Comparison of ENCODE assay signal across 10 cellular contexts in genomic region chrX:53715336-53715924, GRCh38. TPM values are rescaled to one million over a fixed set of nuclear protein-coding genes. Genes with fewer than 3 reads are reported as not detected.
DNase-seq lines count a peak whose midpoint lies in the region; ATAC-seq, FAIRE-seq and TF ChIP-seq lines count a peak whose summit lies in the region.
"Had no signal": no experiment of that assay in that cellular context is flagged by ENCODE, and none has a peak within 500 bp of the region (broad histone marks: within the 10 kb centered on the region; RNA-seq: fewer than 3 reads in every experiment).

No MANE protein-coding gene starts in this region.

- FAIRE-seq in urothelium cell line (lab: Jason Lieb, UNC), result no peak

- H3K36me3 ChIP-seq in mammary epithelial cell (ENCODE audit: insufficient read depth, low read length) (no peaks in the 10 kb centered on the region), breast epithelium (no peaks in the 10 kb centered on the region), left lung (no peaks in the 10 kb centered on the region)
- H3K36me3 ChIP-seq: tibial artery had no signal

- CTCF ChIA-PET in mammary epithelial cell (lab: Charles Lee; ENCODE audit: low non-redundant PET), result no interaction called here

- no peak for DNase-seq in mammary epithelial cell
- DNase-seq in breast epithelium (ENCODE audit: low spot score in 2 of 2), result no peak
- peak; percentile 4 for DNase-seq in NCI-H226
- DNase-seq in central memory CD8-positive, alpha-beta T cell (ENCODE audit: low spot score in 2 of 2), result no peak
- DNase-seq in urothelium cell line (ENCODE audit: low spot score), result peak; percentile 8
- no peak for DNase-seq in NCI-H1048 (lab: John Stamatoyannopoulos, UW)
- no peak for DNase-seq in left lung
- DNase-seq: NCI-H510A treated with DMSO at 0.1 percent for 48 hours, tibial artery had no signal

- peaks cover 38% of the 10 kb centered on the region for H3K4me1 Mint-ChIP-seq in central memory CD8-positive, alpha-beta T cell

- H3K4me3 ChIP-seq in mammary epithelial cell (replicated peaks in 1 of 3; ENCODE audit: insufficient read depth in 1 of 3, low read depth in 2 of 3, low read length in 3 of 3) (no peak overlapping the region), breast epithelium (no peak overlapping the region), left lung (no peak overlapping the region)
- H3K4me3 ChIP-seq: tibial artery had no signal

- H3K4me1 ChIP-seq in mammary epithelial cell (ENCODE audit: insufficient read depth, low read length) (peaks cover 40% of the 10 kb centered on the region), breast epithelium (peaks cover 0 to 10% of the 10 kb centered on the region in 2 donors), left lung (no peaks in the 10 kb centered on the region)

- H3K9me3 Mint-ChIP-seq in central memory CD8-positive, alpha-beta T cell, result no peaks in the 10 kb centered on the region

- H3K27me3 ChIP-seq in mammary epithelial cell (ENCODE audit: insufficient read depth, low read length), result no peaks in the 10 kb centered on the region
- H3K27me3 ChIP-seq in breast epithelium, result peaks cover 0 to 6% of the 10 kb centered on the region in 2 donors
- no peaks in the 10 kb centered on the region for H3K27me3 ChIP-seq in left lung
- H3K27me3 ChIP-seq: tibial artery had no signal

- H3K4me3 Mint-ChIP-seq in central memory CD8-positive, alpha-beta T cell, result peak overlapping the region; percentile 80

- H4K20me1 ChIP-seq in mammary epithelial cell (ENCODE audit: insufficient read depth, low read length), result no peaks in the 10 kb centered on the region

- no peak for ATAC-seq in central memory CD8-positive, alpha-beta T cell (replicated peaks; ENCODE audit: extremely low read depth, poor library complexity, severe bottlenecking)
- ATAC-seq in left lung (no peak), GM19455 (IDR thresholded peaks at IDR 0.05; ENCODE audit: unreplicated experiment) (no peak)

- in situ Hi-C loops in mammary epithelial cell (cut with MboI; ENCODE audit: low sequenced_read_pairs in 2 of 2), result no loop called here

- H3K79me2 ChIP-seq in mammary epithelial cell (ENCODE audit: insufficient read depth, low read length), result no peaks in the 10 kb centered on the region

- peak overlapping the region; percentile 47 for H2AFZ ChIP-seq in mammary epithelial cell (ENCODE audit: low read depth, low read length)

- no peak for TF ChIP-seq POLR2A in breast epithelium (IDR thresholded peaks at IDR 0.05)

- H3K27ac Mint-ChIP-seq in central memory CD8-positive, alpha-beta T cell (ENCODE audit: low read depth), result peak overlapping the region; percentile 92

- BruUV-seq in mammary epithelial cell (replicated peaks; lab: Mats Ljungman, UMichigan), result no TSS peak

- TF ChIP-seq CTCF in mammary epithelial cell (conservative IDR thresholded peaks at IDR 0.05 in 1 of 2, IDR thresholded peaks at IDR 0.05 in 1 of 2; ENCODE audit: extremely low read depth in 1 of 2, insufficient read depth in 1 of 2, low read depth in 1 of 2, low read length in 2 of 2) (no peak), breast epithelium (IDR thresholded peaks at IDR 0.05) (no peak), left lung (IDR thresholded peaks at IDR 0.05) (no peak)

- H3K27ac ChIP-seq in mammary epithelial cell (ENCODE audit: insufficient read depth, low read depth, low read length) (peak overlapping the region; percentile 22), breast epithelium (no peak overlapping the region), left lung (no peak overlapping the region)
- H3K27ac ChIP-seq: tibial artery had no signal

- intact Hi-C loops in mammary epithelial cell (cut with micrococcal nuclease), result loop anchor here (1.0 to 2.0 kb wide), 2 partner anchors 11 to 29 kb away; partner anchors contain the start of gene HUWE1
- intact Hi-C loops in breast epithelium (cut with DNase I; ENCODE audit: low total_unique reads), result no loop called here
- intact Hi-C loops in left lung (cut with DNase I), result no loop called here

- no peak overlapping the region for H3K9ac ChIP-seq in mammary epithelial cell (ENCODE audit: insufficient read depth, low read length)

- H3K9me3 ChIP-seq in mammary epithelial cell (replicated peaks; ENCODE audit: insufficient read depth, low read length) (no peaks in the 10 kb centered on the region), breast epithelium (no peaks in the 10 kb centered on the region), left lung (no peaks in the 10 kb centered on the region)
- H3K9me3 ChIP-seq: tibial artery had no signal

- H3K27me3 Mint-ChIP-seq in central memory CD8-positive, alpha-beta T cell, result no peaks in the 10 kb centered on the region

- peaks cover 3% of the 10 kb centered on the region for H3K36me3 Mint-ChIP-seq in central memory CD8-positive, alpha-beta T cell (ENCODE audit: insufficient read depth)

- WGBS in mammary epithelial cell (ENCODE audit: low coverage, missing lambda C conversion rate), result 12% methylated on average over 3 of the region's 3 CpGs

- dilution Hi-C loops in mammary epithelial cell (cut with HindIII; ENCODE audit: low sequenced_read_pairs), result no loop called here

- peak overlapping the region; percentile 61 for H3K4me2 ChIP-seq in mammary epithelial cell (ENCODE audit: insufficient read depth, low read depth, low read length)

RNA-seq across cellular contexts. Expression of gene HUWE1, which starts 28.9 kb away (rescaled TPM):
- total RNA-seq in mammary epithelial cell (100 to 1,000 TPM; 169 to 235 TPM), breast epithelium (100 to 1,000 TPM in 2 of 3 donors, 10 to 100 TPM in 1; 99.7 to 122 (median 108) TPM), left lung (100 to 1,000 TPM; 163 to 200 TPM)
- polyA plus RNA-seq in mammary epithelial cell, result 76.2 TPM
- 612 TPM for polyA minus RNA-seq in mammary epithelial cell

Comparison
In these comparisons a context has a peak if more than half of its experiments do, and no peak if none do; other contexts are left out.
1. DNase-seq: peak in NCI-H226 (single experiment) and urothelium cell line (single experiment); none in mammary epithelial cell (single experiment), breast epithelium (0 of 2), central memory CD8-positive, alpha-beta T cell (0 of 2), NCI-H1048 (single experiment) and left lung (0 of 2).